ENCODE assay signal across 8 cellular contexts in the genomic region with DNA sequence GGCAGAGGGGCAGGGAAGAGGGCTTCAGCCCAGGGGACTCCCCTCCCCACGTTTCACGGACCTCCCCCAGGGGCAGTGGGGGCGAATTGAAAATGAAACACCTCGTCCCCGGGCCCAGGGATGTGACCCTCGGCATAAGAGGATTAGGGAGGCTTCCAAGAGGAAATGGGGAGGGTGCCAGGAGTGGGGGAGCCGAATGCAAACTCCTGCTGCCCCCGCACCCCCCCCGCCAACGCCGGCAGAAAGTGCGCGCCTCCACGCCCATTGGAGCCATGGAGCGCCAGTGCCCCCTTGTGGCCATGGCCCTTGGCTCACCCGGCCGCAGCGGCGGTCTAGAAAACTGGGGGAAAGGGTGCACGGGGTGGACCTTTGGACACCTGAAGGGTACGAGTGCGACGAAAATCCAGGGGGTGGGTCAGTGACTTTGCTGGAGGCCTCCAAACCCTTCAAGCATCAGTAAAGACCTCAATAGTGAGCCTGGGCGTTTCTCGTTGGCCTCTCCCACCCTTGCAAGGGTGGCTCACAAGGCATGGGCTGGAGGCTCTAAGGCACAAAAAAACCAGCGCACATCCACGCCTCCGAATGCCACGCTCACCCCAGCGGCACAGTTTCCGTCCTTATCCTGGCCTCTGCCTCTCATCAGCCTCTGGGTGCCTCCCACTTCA.
DNase-seq lines count a peak whose midpoint lies in the region; ATAC-seq and TF ChIP-seq lines count a peak whose summit lies in the region.

No MANE protein-coding gene starts in this region.

- H3K9me3 ChIP-seq in BLaER1 (no peaks in the 10 kb centered on the region), endodermal cell (ENCODE audit: control insufficient read depth, low read length) (no peaks in the 10 kb centered on the region)

- peaks cover 68% of the 10 kb centered on the region for H3K9me3 Mint-ChIP-seq in endodermal cell

- peak overlapping the region; percentile 63 for H3K4me2 ChIP-seq in BLaER1

- TF ChIP-seq CTCF in endodermal cell (conservative IDR thresholded peaks at IDR 0.05) = peak; percentile 80

- no peak overlapping the region for H3K27ac Mint-ChIP-seq in endodermal cell

- H3K27me3 ChIP-seq in BLaER1 = peaks cover 76% of the 10 kb centered on the region
- H3K27me3 ChIP-seq in endodermal cell (ENCODE audit: control insufficient read depth, insufficient read depth, low read length, poor library complexity, severe bottlenecking) = peaks cover 5% of the 10 kb centered on the region

- peaks cover 37% of the 10 kb centered on the region for H3K27me3 Mint-ChIP-seq in endodermal cell (ENCODE audit: insufficient read depth)

- H3K27ac ChIP-seq in BLaER1 (no peak overlapping the region), endodermal cell (ENCODE audit: low read depth, low read length) (no peak overlapping the region)

- DNase-seq in NCI-H1694 (lab: John Stamatoyannopoulos, UW) (peak; percentile 15), endodermal cell (peak; percentile 82), midbrain (lab: John Stamatoyannopoulos, UW) (peak; percentile 18), AML-193 (lab: John Stamatoyannopoulos, UW) (no peak)
- DNase-seq in activated CD8-positive, alpha-beta memory T cell treated with anti-CD3 and anti-CD28 coated beads for 1 hour (ENCODE audit: extremely low read depth in 1 of 2, low read depth in 1 of 2) = peak; percentile 1 to 30
- DNase-seq in stimulated activated CD8-positive, alpha-beta memory T cell treated with anti-CD3 and anti-CD28 coated beads, Interleukin-2, amount 100 ng/mL, for 48 hours (ENCODE audit: low read depth in 2 of 2) = peak; percentile 29 to 54

- no peaks in the 10 kb centered on the region for H4K20me1 ChIP-seq in BLaER1

- peaks cover 21% of the 10 kb centered on the region for H3K4me1 Mint-ChIP-seq in endodermal cell

- peaks cover 23% of the 10 kb centered on the region for H3K4me1 ChIP-seq in BLaER1
- no peaks in the 10 kb centered on the region for H3K4me1 ChIP-seq in endodermal cell (ENCODE audit: control insufficient read depth, insufficient read depth, low read length)

- peak overlapping the region; percentile 43 for H3K4me3 Mint-ChIP-seq in endodermal cell

- H3K9ac ChIP-seq in BLaER1 = peak overlapping the region; percentile 22; the same call in 1 of the 2 replicates
- no peak overlapping the region for H3K9ac ChIP-seq in endodermal cell (ENCODE audit: extremely low read depth, low read length, poor library complexity, severe bottlenecking)

- 12% methylated on average over 27 of the region's 31 CpGs; no CpG with 5 or more reads in 1 of the 2 experiments for WGBS in endodermal cell (ENCODE audit: insufficient coverage in 1 of 2, insufficient read length in 1 of 2), 2 experiments

- no peaks in the 10 kb centered on the region for H3K36me3 Mint-ChIP-seq in endodermal cell (ENCODE audit: low read depth)

- H3K36me3 ChIP-seq in BLaER1 (no peaks in the 10 kb centered on the region), endodermal cell (ENCODE audit: control insufficient read depth, insufficient read depth, low read length) (no peaks in the 10 kb centered on the region)

- ATAC-seq in GM19395 (IDR thresholded peaks at IDR 0.05; ENCODE audit: unreplicated experiment) = peak; percentile 81

- peak overlapping the region; percentile 58 for H3K4me3 ChIP-seq in BLaER1
- H3K4me3 ChIP-seq in endodermal cell (ENCODE audit: low read length) = peak overlapping the region; percentile 62

Comparison
In these comparisons a context has a peak if more than half of its experiments do, and no peak if none do; other contexts are left out.
1. DNase-seq: peak in NCI-H1694 (single experiment), activated CD8-positive, alpha-beta memory T cell treated with anti-CD3 and anti-CD28 coated beads for 1 hour (2 of 2), endodermal cell (single experiment), midbrain (single experiment) and stimulated activated CD8-positive, alpha-beta memory T cell treated with anti-CD3 and anti-CD28 coated beads, Interleukin-2, amount 100 ng/mL, for 48 hours (2 of 2); none in AML-193 (0 of 2).